8 cellular contexts compared by ENCODE assay signal in the genomic region with DNA sequence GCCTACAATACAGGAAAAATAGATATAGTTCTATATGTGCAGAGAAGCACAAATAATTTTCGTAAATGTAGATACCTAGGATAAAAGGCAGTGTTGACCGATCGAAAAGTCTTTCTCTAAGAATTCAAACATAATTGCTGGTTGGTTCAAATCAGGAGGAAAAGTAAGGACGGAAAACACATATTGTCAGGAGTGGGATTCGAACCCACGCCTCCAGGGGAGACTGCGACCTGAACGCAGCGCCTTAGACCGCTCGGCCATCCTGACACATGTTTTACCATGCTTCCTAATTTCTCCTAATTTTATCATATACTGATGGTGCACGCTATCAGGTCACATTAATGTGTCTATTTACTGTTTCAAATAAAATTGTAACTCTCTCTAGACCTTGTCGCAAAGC. TPM values are rescaled to one million over a fixed set of nuclear protein-coding genes. Genes with fewer than 3 reads are reported as not detected.
DNase-seq lines count a peak whose midpoint lies in the region; ATAC-seq and TF ChIP-seq lines count a peak whose summit lies in the region.
"Not testable (repeated sequence)": the region's sequence is repeated elsewhere in the genome, so short reads cannot be mapped to it uniquely, and the experiment has no call there.

No MANE protein-coding gene starts in this region.

- TF ChIP-seq CTCF in WI38 (IDR thresholded peaks at IDR 0.05; ENCODE audit: low read depth, low read length); brain (conservative IDR thresholded peaks at IDR 0.05): not testable (repeated sequence)
- peak in 1 of 4 experiments; percentile 9 for TF ChIP-seq CTCF in uterus (IDR thresholded peaks at IDR 0.05)

- intact Hi-C loops in uterus (cut with DNase I; ENCODE audit: low total_unique reads): not testable (repeated sequence)

- H3K9me3 Mint-ChIP-seq in brain: peaks cover 0 to 15% (median 0%) of the 10 kb centered on the region in 5 experiments

- not testable (repeated sequence) for H3K4me1 ChIP-seq in iPS DF 6.9 (ENCODE audit: control insufficient read depth, insufficient read depth, low read length); uterus

- H3K27me3 ChIP-seq in iPS DF 6.9 (ENCODE audit: control insufficient read depth, insufficient read depth, low read length); uterus: not testable (repeated sequence)

- DNase-seq in NCI-H345 (lab: John Stamatoyannopoulos, UW) (peak; percentile 40), putamen (ENCODE audit: low spot score) (peak; percentile 75), uterus (peak; percentile 75 to 80)
- DNase-seq in iPS DF 6.9 (ENCODE audit: low read depth, low spot score): not testable (repeated sequence)

- H3K27ac Mint-ChIP-seq in brain: peak overlapping the region; percentile 89 to 96 (median 96)

- H3K27me3 Mint-ChIP-seq in brain: peaks cover 53% of the 10 kb centered on the region

- peak overlapping the region; percentile 64 for H3K4me3 ChIP-seq in WI38 (ENCODE audit: low read depth, low read length)
- H3K4me3 ChIP-seq in iPS DF 6.9 (ENCODE audit: low read length): peak overlapping the region; percentile 64; the same call in 1 of the 2 replicates
- H3K4me3 ChIP-seq in uterus: peak overlapping the region; percentile 69 to 86

- not testable (repeated sequence) for H3K36me3 Mint-ChIP-seq in brain

- ATAC-seq in GM18511 (IDR thresholded peaks at IDR 0.05; ENCODE audit: unreplicated experiment) (peak; percentile 53), HG03097 (IDR thresholded peaks at IDR 0.05; ENCODE audit: low FRiP score, unreplicated experiment) (peak; percentile 24)

- H3K36me3 ChIP-seq in iPS DF 6.9 (ENCODE audit: control insufficient read depth, insufficient read depth, low read length); uterus: not testable (repeated sequence)

- peaks cover 19% of the 10 kb centered on the region for H3K4me1 Mint-ChIP-seq in brain

- not testable (repeated sequence) for H3K9me3 ChIP-seq in iPS DF 6.9 (ENCODE audit: control insufficient read depth, insufficient read depth, low read length); uterus

- not testable (repeated sequence) for H3K27ac ChIP-seq in iPS DF 6.9 (ENCODE audit: low read length)
- H3K27ac ChIP-seq in uterus: peak overlapping the region; percentile 91 to 97

- WGBS in iPS DF 6.9 (ENCODE audit: insufficient coverage, insufficient read length): no CpG with 5 or more reads among the region's 13 CpGs

- TF ChIP-seq POLR2A in uterus (IDR thresholded peaks at IDR 0.05): not testable (repeated sequence)

- peak overlapping the region; percentile 94 to 97 (median 95) for H3K4me3 Mint-ChIP-seq in brain

RNA-seq across cellular contexts. Expression of a gene that starts 5.8 kb away (rescaled TPM):
- 0.39 TPM for polyA plus RNA-seq in brain (ENCODE audit: insufficient read depth, low read depth, low replicate concordance)
- total RNA-seq in uterus: 1 to 10 TPM in 1 of 4 donors, under 1 TPM in 2, not detected in 1; 0.55 to 1.2 (median 0.77) TPM

RNA-seq across cellular contexts. Expression of a gene that starts 19.5 kb away (rescaled TPM):
- polyA plus RNA-seq in brain (ENCODE audit: insufficient read depth, low read depth, low replicate concordance): 11.9 TPM
- 10 to 100 TPM in 2 of 4 donors, 1 to 10 TPM in 2; 2.2 to 16.2 (median 6.7) TPM for total RNA-seq in uterus

RNA-seq across cellular contexts. Expression of a gene that starts 24.9 kb away (rescaled TPM):
- polyA plus RNA-seq in brain (ENCODE audit: insufficient read depth, low read depth, low replicate concordance): 7.7 TPM
- total RNA-seq in uterus: 10 to 100 TPM; 11.5 to 57.6 (median 20.2) TPM
